ENCODE assay signal across 7 cellular contexts in the genomic region with DNA sequence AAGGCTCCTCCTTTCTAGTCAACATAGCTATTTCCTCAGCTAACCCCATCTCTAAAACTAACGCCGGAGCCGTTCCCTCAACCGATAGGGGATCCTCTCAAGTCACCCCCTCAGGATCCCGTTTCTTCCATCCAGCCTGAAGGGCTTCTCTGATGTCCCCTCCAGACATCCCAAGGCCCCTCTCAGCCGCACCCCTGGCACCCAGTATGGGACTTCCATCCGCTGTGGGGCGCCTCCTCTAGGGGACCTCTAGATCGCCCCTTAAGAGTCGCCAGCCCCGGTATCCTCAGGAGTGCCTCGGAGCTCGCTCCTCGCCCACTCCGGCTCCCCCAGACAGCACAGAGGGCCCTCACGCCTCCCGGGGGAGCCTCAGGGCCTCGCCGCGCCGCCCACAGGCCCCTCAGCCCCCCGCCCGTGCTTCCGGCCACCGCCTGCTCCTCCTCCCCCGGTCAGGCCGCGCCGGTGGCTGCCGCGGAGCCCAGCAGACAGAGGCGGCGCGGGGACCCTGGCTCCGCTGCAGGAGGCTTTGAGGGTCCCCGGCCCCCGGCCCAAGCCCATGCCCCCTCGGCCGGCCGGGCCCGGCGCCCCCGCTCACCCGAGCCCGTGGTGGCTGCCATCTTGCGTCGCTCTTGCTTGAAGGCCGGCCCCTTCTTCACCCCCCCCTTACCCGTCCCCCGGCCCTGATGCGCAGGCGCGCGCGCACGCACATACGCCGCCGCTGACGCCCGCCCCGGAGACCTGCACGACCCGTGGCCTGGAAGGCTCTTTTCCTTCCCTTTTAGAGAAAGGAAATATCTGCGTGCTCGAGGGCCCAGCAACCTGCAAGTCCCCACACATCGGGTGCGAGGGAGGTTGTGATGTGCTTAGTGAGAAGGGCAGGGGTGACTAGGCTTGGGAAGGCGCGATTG. TPM values are rescaled to one million over a fixed set of nuclear protein-coding genes. Genes with fewer than 3 reads are reported as not detected.
DNase-seq lines count a peak whose midpoint lies in the region; ATAC-seq, FAIRE-seq and TF ChIP-seq lines count a peak whose summit lies in the region.

A gene (minus strand): TSS at position 639 of the 908 bp plus-strand sequence. CDS start 22 bp downstream, at position 617.

- peak within 1 kb of the TSS; percentile 86 to 93 for H3K9ac ChIP-seq in kidney (ENCODE audit: low read length in 2 of 2)

- peak; percentile 57 for ATAC-seq in GM18511 (IDR thresholded peaks at IDR 0.05; ENCODE audit: unreplicated experiment)
- peak; percentile 37 for ATAC-seq in HG03342 (IDR thresholded peaks at IDR 0.05; ENCODE audit: unreplicated experiment)

- peak within 1 kb of the TSS; percentile 95 to 97 for H3K27ac ChIP-seq in kidney (ENCODE audit: low read depth in 2 of 2, low read length in 2 of 2)

- H3K36me3 ChIP-seq in kidney (ENCODE audit: control insufficient read depth in 1 of 2, insufficient read depth in 2 of 2, low read length in 2 of 2): no peaks in the 10 kb centered on the region

- no peak for FAIRE-seq in kidney (lab: Jason Lieb, UNC)

- H3K4me3 ChIP-seq in kidney (ENCODE audit: low read length in 2 of 2): peak within 1 kb of the TSS; percentile 78 to 91

- H3K9me3 ChIP-seq in kidney (ENCODE audit: control insufficient read depth in 1 of 2, low read length in 2 of 2): no peaks in the 10 kb centered on the region

- DNase-seq in NCI-H510A (lab: John Stamatoyannopoulos, UW) (peak; percentile 82), cerebellar cortex (ENCODE audit: low spot score) (peak; percentile 87), kidney (peak; percentile 96)
- DNase-seq in activated CD4-positive, alpha-beta T cell treated with anti-CD3 and anti-CD28 coated beads for 1 hour: peak; percentile 84
- DNase-seq in stimulated activated CD4-positive, alpha-beta T cell treated with anti-CD3 and anti-CD28 coated beads, Interleukin-15, amount 100 ng/mL, for 1 hour (ENCODE audit: low read depth in 1 of 2, low spot score in 1 of 2): peak; percentile 80 to 83

- H3K4me1 ChIP-seq in kidney (ENCODE audit: control insufficient read depth in 1 of 2, insufficient read depth in 1 of 2, low read depth in 1 of 2, low read length in 2 of 2): peaks cover 42 to 43% of the 10 kb centered on the region in 2 donors

- TF ChIP-seq CTCF in kidney (IDR thresholded peaks at IDR 0.05; ENCODE audit: borderline replicate concordance, extremely low read depth, insufficient read depth): peak; percentile 14

- intact Hi-C loops in kidney (cut with DNase I): no loop called here

RNA-seq across cellular contexts. Expression of the gene that starts here (rescaled TPM):
- 99.1 TPM for total RNA-seq in kidney
- polyA plus RNA-seq in kidney (ENCODE audit: insufficient read depth, low read depth, low replicate concordance): 105 TPM

Comparison
In these comparisons a context has a peak if more than half of its experiments do, and no peak if none do; other contexts are left out.
1. Peak in every context shown above with its lines: DNase-seq, ATAC-seq, H3K4me3 ChIP-seq and H3K27ac ChIP-seq.